Comparison of ENCODE assay signal across 13 cellular contexts in genomic region chr2:144460981-144461766, GRCh38. TPM values are rescaled to one million over a fixed set of nuclear protein-coding genes. Genes with fewer than 3 reads are reported as not detected.
DNase-seq lines count a peak whose midpoint lies in the region; ATAC-seq, FAIRE-seq and TF ChIP-seq lines count a peak whose summit lies in the region.
"Had no signal": no experiment of that assay in that cellular context is flagged by ENCODE, and none has a peak within 500 bp of the region (broad histone marks: within the 10 kb centered on the region; RNA-seq: fewer than 3 reads in every experiment).

No MANE protein-coding gene starts in this region.

- H3K27ac ChIP-seq in HepG2 (ENCODE audit: extremely low read length, insufficient read depth, low read length) (no peak overlapping the region), OCI-LY7 (ENCODE audit: low read depth, low read length, poor library complexity, severe bottlenecking) (no peak overlapping the region)

- peaks cover 50% of the 10 kb centered on the region for H3K4me1 Mint-ChIP-seq in stimulated activated naive CD8-positive, alpha-beta T cell treated with anti-CD3 and anti-CD28 coated beads, Interleukin-15, Interleukin-2, amounts not matched to agents 100 ng/mL and 50 ng/mL, for 24 hours (ENCODE audit: low read depth)
- H3K4me1 Mint-ChIP-seq in stimulated activated naive CD8-positive, alpha-beta T cell treated with anti-CD3 and anti-CD28 coated beads, Interleukin-15, amount 100 ng/mL, for 72 hours, result peaks cover 24% of the 10 kb centered on the region

- peak overlapping the region; percentile 61 for H3K27ac Mint-ChIP-seq in stimulated activated naive CD8-positive, alpha-beta T cell treated with anti-CD3 and anti-CD28 coated beads, Interleukin-15, Interleukin-2, amounts not matched to agents 100 ng/mL and 50 ng/mL, for 24 hours
- no peak overlapping the region for H3K27ac Mint-ChIP-seq in stimulated activated naive CD8-positive, alpha-beta T cell treated with anti-CD3 and anti-CD28 coated beads, Interleukin-15, amount 100 ng/mL, for 72 hours
- H3K27ac Mint-ChIP-seq: B cell had no signal

- peaks cover 33% of the 10 kb centered on the region for H3K36me3 Mint-ChIP-seq in stimulated activated naive CD8-positive, alpha-beta T cell treated with anti-CD3 and anti-CD28 coated beads, Interleukin-15, Interleukin-2, amounts not matched to agents 100 ng/mL and 50 ng/mL, for 24 hours (ENCODE audit: low read depth)

- 40% methylated on average over 14 of the region's 14 CpGs for WGBS in HepG2 (ENCODE audit: low lambda C conversion rate)

- no peak for ATAC-seq in stimulated activated naive CD8-positive, alpha-beta T cell treated with anti-CD3 and anti-CD28 coated beads, Interleukin-15, amount 100 ng/mL, for 72 hours
- ATAC-seq in HepG2 (no peak), HG02884 (IDR thresholded peaks at IDR 0.05; ENCODE audit: unreplicated experiment) (no peak), HG03520 (IDR thresholded peaks at IDR 0.05; ENCODE audit: unreplicated experiment) (no peak)

- no peaks in the 10 kb centered on the region for H3K4me1 ChIP-seq in HepG2 (ENCODE audit: insufficient read depth, low read length)
- H3K4me1 ChIP-seq in OCI-LY7 (ENCODE audit: insufficient read depth, low read length, poor library complexity, severe bottlenecking), result peaks cover 14% of the 10 kb centered on the region

- no peak for FAIRE-seq in HepG2 (lab: Jason Lieb, UNC)

- CTCF ChIA-PET in HepG2 (lab: Yijun Ruan, JAX; ENCODE audit: low intra/inter-chr PET ratio, low total read pairs) (no interaction called here), OCI-LY7 (lab: Charles Lee; ENCODE audit: unreplicated experiment) (no interaction called here)

- TF ChIP-seq RAD21 in HepG2 (CRISPR knock-in tag; IDR thresholded peaks at IDR 0.05), result no peak

- H3K79me2 ChIP-seq in HepG2 (ENCODE audit: insufficient read depth, low read length) (no peaks in the 10 kb centered on the region), OCI-LY7 (ENCODE audit: insufficient read depth, low read depth, low read length) (no peaks in the 10 kb centered on the region)

- intact Hi-C loops in HepG2 (cut with micrococcal nuclease; ENCODE audit: unreplicated experiment), result no loop called here
- intact Hi-C loops in OCI-LY7 (cut with micrococcal nuclease; ENCODE audit: unreplicated experiment), result no loop called here

- no peaks in the 10 kb centered on the region for H4K20me1 ChIP-seq in HepG2 (ENCODE audit: insufficient read depth, low read length)
- no peaks in the 10 kb centered on the region for H4K20me1 ChIP-seq in OCI-LY7 (ENCODE audit: insufficient read depth, low read length)

- no peaks in the 10 kb centered on the region for H3K27me3 Mint-ChIP-seq in stimulated activated naive CD8-positive, alpha-beta T cell treated with anti-CD3 and anti-CD28 coated beads, Interleukin-15, Interleukin-2, amounts not matched to agents 100 ng/mL and 50 ng/mL, for 24 hours
- no peaks in the 10 kb centered on the region for H3K27me3 Mint-ChIP-seq in stimulated activated naive CD8-positive, alpha-beta T cell treated with anti-CD3 and anti-CD28 coated beads, Interleukin-15, amount 100 ng/mL, for 72 hours
- H3K27me3 Mint-ChIP-seq: B cell had no signal

- no peak for TF ChIP-seq POLR2A in erythroblast (IDR thresholded peaks at IDR 0.05; ENCODE audit: low read length)
- no peak for TF ChIP-seq POLR2A in HepG2 (IDR thresholded peaks at IDR 0.05; ENCODE audit: insufficient read depth in 1 of 2, low read depth in 2 of 2, low read length in 2 of 2)

- no peak overlapping the region for H3K9ac ChIP-seq in HepG2 (ENCODE audit: insufficient read depth, low read depth, low read length)

- H3K36me3 ChIP-seq in HepG2 (replicated peaks in 1 of 2; ENCODE audit: control insufficient read depth in 1 of 2, insufficient read depth in 2 of 2, low read length in 2 of 2) (no peaks in the 10 kb centered on the region), OCI-LY7 (ENCODE audit: insufficient read depth, low read length) (no peaks in the 10 kb centered on the region)

- H3K27me3 ChIP-seq in HepG2 (ENCODE audit: control insufficient read depth in 1 of 2, insufficient read depth in 2 of 2, low read length in 2 of 2), result 0 out of 5 replicates have a peak, but pooled peaks cover 0 to 4% of the 10 kb centered on the region in 2 experiments

- POLR2A ChIA-PET in HepG2 (lab: Yijun Ruan, JAX), result no interaction called here
- POLR2A ChIA-PET in OCI-LY7 (lab: Charles Lee), result no interaction called here

- no peak for TF ChIP-seq EP300 in HepG2 (IDR thresholded peaks at IDR 0.05; ENCODE audit: low read depth in 2 of 2, low read length in 2 of 2)
- TF ChIP-seq EP300 in HepG2 (CRISPR knock-in tag; IDR thresholded peaks at IDR 0.05; ENCODE audit: borderline replicate concordance), result no peak

- no peak for DNase-seq in stimulated activated naive CD8-positive, alpha-beta T cell treated with anti-CD3 and anti-CD28 coated beads, Interleukin-15, amount 100 ng/mL, for 72 hours
- DNase-seq in erythroblast (lab: John Stamatoyannopoulos, UW) (peak; percentile 48 to 57), mucosa of gallbladder (ENCODE audit: low spot score) (peak; percentile 25), HepG2 (ENCODE audit: low spot score) (no peak), OCI-LY7 (ENCODE audit: low spot score) (no peak)
- DNase-seq: glutamatergic neuron; Kasumi-1; RPMI8226; stimulated activated CD4-positive, alpha-beta T cell treated with anti-CD3 and anti-CD28 coated beads, Interleukin-15, amount 100 ng/mL, for 24 hours had no signal

- in situ Hi-C loops in HepG2 (cut with HindIII; ENCODE audit: extremely low pct_ligation_motif_present, low pct_unique_long_range_greater_than_20kb), result no loop called here

- H3K4me2 ChIP-seq in HepG2 (ENCODE audit: low read depth, low read length), result no peak overlapping the region
- no peak overlapping the region for H3K4me2 ChIP-seq in OCI-LY7 (ENCODE audit: low read length)

- no peak overlapping the region for H3K4me3 Mint-ChIP-seq in stimulated activated naive CD8-positive, alpha-beta T cell treated with anti-CD3 and anti-CD28 coated beads, Interleukin-15, Interleukin-2, amounts not matched to agents 100 ng/mL and 50 ng/mL, for 24 hours
- H3K4me3 Mint-ChIP-seq in stimulated activated naive CD8-positive, alpha-beta T cell treated with anti-CD3 and anti-CD28 coated beads, Interleukin-15, amount 100 ng/mL, for 72 hours, result no peak overlapping the region
- H3K4me3 Mint-ChIP-seq: B cell had no signal

- no peaks in the 10 kb centered on the region for H3K9me2 ChIP-seq in OCI-LY7 (ENCODE audit: insufficient read depth, low read length)

- H3K9me3 Mint-ChIP-seq in stimulated activated naive CD8-positive, alpha-beta T cell treated with anti-CD3 and anti-CD28 coated beads, Interleukin-15, Interleukin-2, amounts not matched to agents 100 ng/mL and 50 ng/mL, for 24 hours, result no peaks in the 10 kb centered on the region
- no peaks in the 10 kb centered on the region for H3K9me3 Mint-ChIP-seq in stimulated activated naive CD8-positive, alpha-beta T cell treated with anti-CD3 and anti-CD28 coated beads, Interleukin-15, amount 100 ng/mL, for 72 hours

- H2AFZ ChIP-seq in HepG2 (ENCODE audit: low read length) (no peak overlapping the region), OCI-LY7 (ENCODE audit: low read length) (no peak overlapping the region)

- H3K4me3 ChIP-seq in HepG2 (replicated peaks in 1 of 3; ENCODE audit: insufficient read depth in 1 of 3, low read depth in 2 of 3, low read length in 3 of 3) (no peak overlapping the region), OCI-LY7 (ENCODE audit: low read depth, low read length, poor library complexity, severe bottlenecking) (no peak overlapping the region)

- H3K9me3 ChIP-seq in HepG2 (ENCODE audit: low read length) (no peaks in the 10 kb centered on the region), OCI-LY7 (ENCODE audit: low read length) (no peaks in the 10 kb centered on the region)

- TF ChIP-seq CTCF in HepG2 (CRISPR knock-in tag; IDR thresholded peaks at IDR 0.05) (no peak), OCI-LY7 (conservative IDR thresholded peaks at IDR 0.05; ENCODE audit: low read length) (no peak)

- BruUV-seq in HepG2 (replicated peaks; lab: Mats Ljungman, UMichigan) (no TSS peak), OCI-LY7 (replicated peaks; lab: Mats Ljungman, UMichigan) (no TSS peak)

TF ChIP-seq in HepG2, 621 proteins besides CTCF, POLR2A, EP300 and RAD21 (continues in another document):
- TF ChIP-seq HDAC6 (IDR thresholded peaks at IDR 0.05; ENCODE audit: low read depth, low read length) (no peak), HOXA7 (CRISPR knock-in tag; IDR thresholded peaks at IDR 0.05) (no peak), ZNF839 (CRISPR knock-in tag; IDR thresholded peaks at IDR 0.05; ENCODE audit: borderline replicate concordance) (no peak), ZKSCAN8 (CRISPR knock-in tag; IDR thresholded peaks at IDR 0.05; ENCODE audit: borderline replicate concordance) (no peak), ZNF441 (CRISPR knock-in tag; IDR thresholded peaks at IDR 0.05; ENCODE audit: borderline replicate concordance) (no peak), JUND (CRISPR knock-in tag; IDR thresholded peaks at IDR 0.05) (no peak), PITX1 (CRISPR knock-in tag; IDR thresholded peaks at IDR 0.05) (no peak)

RNA-seq across cellular contexts. Expression of gene ZEB2, which starts 58.7 kb away (rescaled TPM):
- total RNA-seq in mucosa of gallbladder (91.0 TPM), HepG2 (2016; rRNA removed; fragmentation: Illumina TruSeq; extraction: Trizol) (not detected in 2 replicates), OCI-LY7 (2022) (4.0 and 5.1 TPM in 2 replicates)
- 0.09 TPM in 1 of 2 replicates, not detected in the other for total RNA-seq in HepG2 (2016; cell fraction: cytosol; rRNA removed; fragmentation: Illumina TruSeq; extraction: Trizol; ENCODE audit: low read depth)
- 0.04 TPM in 1 of 2 replicates, not detected in the other for total RNA-seq in HepG2 (2016; cell fraction: insoluble cytoplasmic fraction; rRNA removed; fragmentation: Illumina TruSeq; extraction: Trizol)
- not detected in 2 replicates for total RNA-seq in HepG2 (2016; cell fraction: membrane; rRNA removed; fragmentation: Illumina TruSeq; extraction: Trizol)
- 0.09 TPM in 1 of 2 replicates, not detected in the other for total RNA-seq in HepG2 (2016; cell fraction: nucleus; rRNA removed; fragmentation: Illumina TruSeq; extraction: Trizol)
- 0.07 and 0.10 TPM in 2 replicates for polyA plus RNA-seq in HepG2 (2011; rRNA removed)
- polyA plus RNA-seq in HepG2 (2011; cell fraction: cytosol; rRNA removed), result 0.03 and 0.05 TPM in 2 replicates
- 0.10 and 0.16 TPM in 2 replicates for polyA plus RNA-seq in HepG2 (2011; cell fraction: nucleus; rRNA removed)
- 0.11 TPM in 1 of 2 replicates, not detected in the other for polyA plus RNA-seq in HepG2 (2012)
- not detected in 2 replicates for polyA plus RNA-seq in HepG2 (2016; cell fraction: cytosol; fragmentation: Illumina TruSeq; extraction: Trizol; ENCODE audit: low read depth)
- 0.07 and 0.12 TPM in 2 replicates for polyA plus RNA-seq in HepG2 (2016; cell fraction: insoluble cytoplasmic fraction; fragmentation: Illumina TruSeq; extraction: Trizol; ENCODE audit: low read depth)
- not detected in 2 replicates for polyA plus RNA-seq in HepG2 (2016; cell fraction: membrane; fragmentation: Illumina TruSeq; extraction: Trizol; ENCODE audit: low read depth)
- not detected in 2 replicates for polyA plus RNA-seq in HepG2 (2016; cell fraction: nucleus; fragmentation: Illumina TruSeq; extraction: Trizol; ENCODE audit: insufficient read depth, low read depth)
- 0.84 and 11.3 TPM in 2 replicates for polyA minus RNA-seq in HepG2 (2011; rRNA and poly(A)+ RNA removed; ENCODE audit: low replicate concordance)
- not detected in 2 replicates for polyA minus RNA-seq in HepG2 (2011; cell fraction: cytosol; rRNA and poly(A)+ RNA removed)
- polyA minus RNA-seq in HepG2 (2011; cell fraction: nucleus; rRNA and poly(A)+ RNA removed), result 0.13 and 0.62 TPM in 2 replicates
- 15.2 and 16.9 TPM in 2 replicates for total RNA-seq in OCI-LY7 (2014; rRNA removed; shearing (Covaris generic))

Comparison
In these comparisons a context has a peak if more than half of its experiments do, and no peak if none do; other contexts are left out.
1. DNase-seq: peak in erythroblast (2 of 2) and mucosa of gallbladder (single experiment); none in stimulated activated naive CD8-positive, alpha-beta T cell treated with anti-CD3 and anti-CD28 coated beads, Interleukin-15, amount 100 ng/mL, for 72 hours (0 of 2), HepG2 (single experiment) and OCI-LY7 (single experiment).
2. RNA of gene ZEB2, which starts 58.7 kb away (total RNA-seq): 91.0 TPM in mucosa of gallbladder (single experiment) and 4.0 to 16.9 TPM in OCI-LY7; 0.04 to 0.09 TPM in HepG2; every median in the first group is over 4 times any median in the second.